Comparison of ENCODE assay signal across 8 cellular contexts in genomic region chr20:49188101-49188784, GRCh38.
DNase-seq lines count a peak whose midpoint lies in the region; ATAC-seq and FAIRE-seq lines count a peak whose summit lies in the region.

Gene STAU1, minus strand, starts transcription at chr20:49188334. Its CDS starts 22,133 bp downstream, at chr20:49166201.

- H3K4me1 ChIP-seq in effector memory CD4-positive, alpha-beta T cell (ENCODE audit: control insufficient read depth, insufficient read depth, low read length, poor library complexity, severe bottlenecking): peaks cover 12% of the 10 kb centered on the region

- ATAC-seq in GM21360 (IDR thresholded peaks at IDR 0.05; ENCODE audit: unreplicated experiment): peak; percentile 88

- DNase-seq in COLO668 (lab: John Stamatoyannopoulos, UW; ENCODE audit: unreplicated experiment) (peak; percentile 99), HTR-8/SVneo (ENCODE audit: insufficient read length, low spot score) (peak; percentile 100), NOMO-1 treated with DMSO at 0.1 percent for 48 hours (lab: John Stamatoyannopoulos, UW; ENCODE audit: unreplicated experiment) (peak; percentile 90), medulla oblongata (ENCODE audit: extremely low spot score) (peak; percentile 97)
- peak; percentile 86 to 88 for DNase-seq in activated CD8-positive, alpha-beta memory T cell treated with anti-CD3 and anti-CD28 coated beads for 4 hours (ENCODE audit: low read depth in 2 of 2)
- peak; percentile 89 to 90 (median 90) for DNase-seq in effector memory CD4-positive, alpha-beta T cell
- DNase-seq in stimulated activated CD4-positive, alpha-beta T cell treated with anti-CD3 and anti-CD28 coated beads, TNF-alpha, amount 100 ng/mL, for 48 hours (ENCODE audit: low read depth in 3 of 3): peak; percentile 79 to 92 (median 90)

- no peaks in the 10 kb centered on the region for H3K27me3 ChIP-seq in effector memory CD4-positive, alpha-beta T cell (replicated peaks; ENCODE audit: control insufficient read depth, insufficient read depth, low read length, poor library complexity, severe bottlenecking)

- H3K4me3 ChIP-seq in effector memory CD4-positive, alpha-beta T cell (ENCODE audit: insufficient read depth, low read depth, low read length, poor library complexity, severe bottlenecking): peak within 1 kb of the TSS; percentile 76

- no peaks in the 10 kb centered on the region for H3K9me3 ChIP-seq in effector memory CD4-positive, alpha-beta T cell (ENCODE audit: control insufficient read depth, low read length)

- FAIRE-seq in HTR-8/SVneo (lab: Jason Lieb, UNC): peak; percentile 98

- H3K36me3 ChIP-seq in effector memory CD4-positive, alpha-beta T cell (ENCODE audit: control insufficient read depth, insufficient read depth, low read length): no peaks in the 10 kb centered on the region

- peak within 1 kb of the TSS; percentile 89 for H3K27ac ChIP-seq in effector memory CD4-positive, alpha-beta T cell (ENCODE audit: insufficient read depth, low read length, poor library complexity, severe bottlenecking)

Comparison
In these comparisons a context has a peak if more than half of its experiments do, and no peak if none do; other contexts are left out.
1. Peak in every context shown above with its lines: DNase-seq, ATAC-seq, H3K4me3 ChIP-seq and H3K27ac ChIP-seq.